In the genomic region with DNA sequence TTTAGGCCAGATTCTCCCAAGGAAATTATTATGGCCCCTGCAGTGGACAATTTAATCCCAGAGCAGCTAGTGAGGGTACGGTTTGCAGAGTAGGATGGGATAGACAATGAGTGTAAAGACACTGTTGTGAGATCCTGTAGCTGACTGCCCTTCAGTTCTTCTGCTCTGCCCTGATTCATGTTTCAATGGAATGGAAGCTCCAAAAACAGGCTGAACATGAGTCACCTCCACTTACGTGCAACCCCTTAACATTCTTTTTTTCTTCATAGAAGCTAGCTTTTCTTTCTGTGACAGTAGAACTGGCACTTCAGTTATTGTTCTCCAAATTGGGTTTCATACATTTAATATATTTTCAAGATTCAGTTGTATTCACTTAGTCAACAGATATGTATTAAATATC, we compare ENCODE assay signal across 18 cellular contexts. TPM values are rescaled to one million over a fixed set of nuclear protein-coding genes. Genes with fewer than 3 reads are reported as not detected.
DNase-seq lines count a peak whose midpoint lies in the region; ATAC-seq and FAIRE-seq lines count a peak whose summit lies in the region.
"Had no signal": no experiment of that assay in that cellular context is flagged by ENCODE, and none has a peak within 500 bp of the region (broad histone marks: within the 10 kb centered on the region; RNA-seq: fewer than 3 reads in every experiment).

No MANE protein-coding gene starts in this region.

- peak; percentile 54 for DNase-seq in Daoy (ENCODE audit: low read depth)
- DNase-seq in RKO (ENCODE audit: low spot score) = peak; percentile 21
- peak; percentile 54 for DNase-seq in dedifferentiated amniotic fluid mesenchymal stem cell (ENCODE audit: extremely low spot score)
- peak; percentile 31 for DNase-seq in kidney tubule cell (ENCODE audit: low spot score)
- DNase-seq in ACHN = no peak
- DNase-seq in G401 (ENCODE audit: low spot score) = no peak
- no peak for DNase-seq in HTR-8/SVneo (ENCODE audit: insufficient read length, low spot score)
- DNase-seq: activated CD4-positive, alpha-beta T cell treated with anti-CD3 and anti-CD28 coated beads, Interleukin-2, amount 10 ng/mL, durations not matched to agents 7 days and 5 days; activated naive CD8-positive, alpha-beta T cell treated with anti-CD3 and anti-CD28 coated beads, Interleukin-2, amount 10 ng/mL, durations not matched to agents 7 days and 5 days; activated T-cell treated with anti-CD3 and anti-CD28 coated beads, Interleukin-2, amount 50 U/mL, for 4 hours; BE2C; left colon; NCI-H1930; NCI-H510A; stimulated activated naive CD8-positive, alpha-beta T cell treated with anti-CD3 and anti-CD28 coated beads, Interleukin-15, Interleukin-2, amounts not matched to agents 100 U/mL and 50 U/mL, for 24 hours had no signal

- in situ Hi-C loops in ACHN (cut with HindIII; ENCODE audit: low pct_ligation_motif_present, low pct_unique_long_range_greater_than_20kb, low sequenced_read_pairs) = no loop called here
- in situ Hi-C loops in G401 (cut with HindIII; ENCODE audit: low sequenced_read_pairs) = no loop called here

- ATAC-seq in HG03025 (IDR thresholded peaks at IDR 0.05; ENCODE audit: low FRiP score, unreplicated experiment) = no peak
- ATAC-seq: activated T-cell treated with anti-CD3 and anti-CD28 coated beads, Interleukin-2, amount 50 U/mL, for 4 hours; left colon; stimulated activated naive CD8-positive, alpha-beta T cell treated with anti-CD3 and anti-CD28 coated beads, Interleukin-15, Interleukin-2, amounts not matched to agents 100 U/mL and 50 U/mL, for 24 hours had no signal

- no peak for FAIRE-seq in HTR-8/SVneo (lab: Jason Lieb, UNC)

RNA-seq across cellular contexts. Expression of a gene that starts 32.1 kb away (rescaled TPM):
- not detected in 2 replicates for total RNA-seq in Daoy (2014; rRNA removed; shearing (Covaris generic))
- total RNA-seq in G401 (2014; rRNA removed; shearing (Covaris generic)) = not detected in 2 replicates
- total RNA-seq: activated CD4-positive, alpha-beta T cell treated with anti-CD3 and anti-CD28 coated beads, Interleukin-2, amount 10 ng/mL, durations not matched to agents 7 days and 5 days; activated naive CD8-positive, alpha-beta T cell treated with anti-CD3 and anti-CD28 coated beads, Interleukin-2, amount 10 ng/mL, durations not matched to agents 7 days and 5 days; left colon; SK-MEL-5; urinary bladder had no signal

Comparison
In these comparisons a context has a peak if more than half of its experiments do, and no peak if none do; other contexts are left out.
1. DNase-seq: peak in Daoy (single experiment), RKO (single experiment), dedifferentiated amniotic fluid mesenchymal stem cell (single experiment) and kidney tubule cell (single experiment); none in ACHN (single experiment), G401 (single experiment) and HTR-8/SVneo (single experiment).